27 cellular contexts compared by ENCODE assay signal in genomic region chr2:210410542-210410941, GRCh38.
"Had no signal": no experiment of that assay in that cellular context is flagged by ENCODE, and none has a peak within 500 bp of the region (broad histone marks: within the 10 kb centered on the region; RNA-seq: fewer than 3 reads in every experiment).

No MANE protein-coding gene starts in this region.

- H3K4me1 ChIP-seq: colonic mucosa, esophagus muscularis mucosa, foreskin keratinocyte, gastrocnemius medialis, gastroesophageal sphincter, heart left ventricle, heart right ventricle had no signal

- FAIRE-seq: colon, endometrium, endothelial cell of umbilical vein, frontal cortex had no signal

- ATAC-seq: effector memory CD8-positive, alpha-beta T cell; esophagus mucosa; foreskin keratinocyte; gastrocnemius medialis; gastroesophageal sphincter; heart left ventricle; heart right ventricle had no signal

- H3K4me3 ChIP-seq: colonic mucosa, dorsolateral prefrontal cortex, esophagus muscularis mucosa, esophagus squamous epithelium, gastrocnemius medialis, gastroesophageal sphincter, heart left ventricle, heart right ventricle had no signal

- H3K9me3 ChIP-seq: colonic mucosa, esophagus squamous epithelium, gastrocnemius medialis had no signal

- DNase-seq: colonic mucosa; cortex of kidney; dermis blood vessel endothelial cell; dorsolateral prefrontal cortex; effector CD4-positive, alpha-beta T cell; effector CD8-positive, alpha-beta T cell; effector memory CD4-positive, alpha-beta T cell; effector memory CD8-positive, alpha-beta T cell; endodermal cell; erythroblast; esophagus squamous epithelium; foreskin fibroblast; foreskin keratinocyte; foreskin melanocyte; gastrocnemius medialis; glutamatergic neuron; head of caudate nucleus; heart left ventricle; heart right ventricle had no signal

- H3K27me3 ChIP-seq: colonic mucosa, dorsolateral prefrontal cortex, esophagus squamous epithelium, foreskin keratinocyte, gastrocnemius medialis, gastroesophageal sphincter, heart left ventricle, heart right ventricle had no signal

- H3K36me3 ChIP-seq: colonic mucosa, esophagus muscularis mucosa, esophagus squamous epithelium, gastrocnemius medialis, gastroesophageal sphincter, heart left ventricle, heart right ventricle had no signal

- H3K27ac ChIP-seq: colonic mucosa, dorsolateral prefrontal cortex, epithelial cell of prostate, esophagus muscularis mucosa, esophagus squamous epithelium, foreskin keratinocyte, gastrocnemius medialis, gastroesophageal sphincter, heart left ventricle, heart right ventricle had no signal
